In genomic region chr11:116882386-116882785, GRCh38 we compare ENCODE assay signal across 1 cellular context.
TF ChIP-seq lines count a peak whose summit lies in the region.

No MANE protein-coding gene starts in this region.

TF ChIP-seq in IMR-90, 13 proteins besides CTCF, POLR2A, EP300 and RAD21:
- TF ChIP-seq FOS (IDR thresholded peaks at IDR 0.05; ENCODE audit: low read depth, low read length) (peak; percentile 59; the same call in 1 of the 2 replicates), CEBPB (IDR thresholded peaks at IDR 0.05; ENCODE audit: low read depth, low read length) (0 out of 2 replicates have a peak, but pooled peaks have one; percentile 4), MXI1 (IDR thresholded peaks at IDR 0.05; ENCODE audit: borderline replicate concordance, low read depth, low read length) (0 out of 2 replicates have a peak, but pooled peaks have one; percentile 15), USF2 (IDR thresholded peaks at IDR 0.05; ENCODE audit: low read depth, low read length) (peak; percentile 67), ELK1 (IDR thresholded peaks at IDR 0.05; ENCODE audit: borderline replicate concordance, low read depth, low read length) (no peak)
TF ChIP-seq in IMR-90: peak in this region for 4.
